Comparison of ENCODE assay signal across 17 cellular contexts in genomic region chr2:231934441-231935206, GRCh38. TPM values are rescaled to one million over a fixed set of nuclear protein-coding genes. Genes with fewer than 3 reads are reported as not detected.
"Had no signal": no experiment of that assay in that cellular context is flagged by ENCODE, and none has a peak within 500 bp of the region (broad histone marks: within the 10 kb centered on the region; RNA-seq: fewer than 3 reads in every experiment).

No MANE protein-coding gene starts in this region.

- H3K9me3 ChIP-seq: colonic mucosa, gastrocnemius medialis, SK-N-SH, tibial nerve had no signal

- H3K27ac ChIP-seq: cardiac muscle cell, colonic mucosa, gastrocnemius medialis, hepatocyte, skin epidermis, tibial nerve, VCaP had no signal

- H3K27me3 ChIP-seq: colonic mucosa, gastrocnemius medialis had no signal

- H3K9ac ChIP-seq: SK-N-SH had no signal

- H3K4me2 ChIP-seq: hepatocyte, SK-N-SH had no signal

- H3K9me2 ChIP-seq: SK-N-SH had no signal

- ATAC-seq: activated CD4-positive, alpha-beta T cell treated with anti-CD3 and anti-CD28 coated beads for 36 hours; gastrocnemius medialis; naive thymus-derived CD8-positive, alpha-beta T cell had no signal

- H3K36me3 ChIP-seq: cardiac muscle cell, colonic mucosa, gastrocnemius medialis, tibial nerve had no signal

- H3K4me1 ChIP-seq: colonic mucosa, gastrocnemius medialis had no signal

- H2AFZ ChIP-seq: hepatocyte had no signal

- DNase-seq: activated CD4-positive, alpha-beta memory T cell treated with anti-CD3 and anti-CD28 coated beads, Interleukin-2, amount 10 ng/mL, durations not matched to agents 7 days and 5 days; activated CD4-positive, alpha-beta T cell treated with anti-CD3 and anti-CD28 coated beads for 36 hours; activated naive CD4-positive, alpha-beta T cell treated with Interleukin-2 at 50 U/mL for 16 hours; colonic mucosa; effector CD8-positive, alpha-beta T cell; gastrocnemius medialis; mammary epithelial cell; naive thymus-derived CD8-positive, alpha-beta T cell; occipital lobe; SK-N-SH; T-helper 1 cell had no signal

- H3K79me2 ChIP-seq: hepatocyte had no signal

- H3K4me3 ChIP-seq: cardiac muscle cell, colonic mucosa, gastrocnemius medialis, hepatocyte, skin epidermis, tibial nerve had no signal

RNA-seq across cellular contexts. Expression of gene NPPC, which starts 8.4 kb away (rescaled TPM):
- total RNA-seq: activated CD4-positive, alpha-beta memory T cell treated with anti-CD3 and anti-CD28 coated beads, Interleukin-2, amount 10 ng/mL, durations not matched to agents 7 days and 5 days; cardiac muscle cell; gastrocnemius medialis; hepatocyte; mammary epithelial cell; mononuclear cell; naive thymus-derived CD8-positive, alpha-beta T cell; occipital lobe; tibial nerve had no signal
- polyA plus RNA-seq: mammary epithelial cell, SK-N-SH had no signal
